ENCODE assay signal across 8 cellular contexts in the genomic region with DNA sequence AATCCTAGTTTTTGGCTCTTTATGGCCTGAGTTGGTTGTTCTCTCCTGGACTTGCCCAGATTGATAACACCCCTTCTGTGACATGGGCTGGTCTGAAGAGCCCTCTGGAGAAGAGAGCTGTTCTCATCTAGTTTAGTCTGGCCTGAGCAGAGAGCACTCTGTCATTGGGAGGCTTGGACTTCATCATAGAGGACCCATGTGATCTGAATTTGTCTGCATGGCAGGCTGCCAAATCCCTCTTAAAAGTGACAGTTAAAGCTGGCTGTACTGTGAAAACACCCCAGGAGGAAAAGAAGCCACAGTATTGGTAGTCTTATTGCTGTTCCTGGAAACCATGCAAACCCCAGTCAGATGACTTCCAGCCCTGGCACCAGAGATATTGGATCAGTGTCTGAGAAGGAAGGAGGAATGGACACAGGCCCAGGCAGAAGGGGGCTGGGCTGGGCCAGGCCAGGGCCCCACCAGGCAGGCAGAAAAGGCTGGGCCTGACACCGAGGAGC.
DNase-seq lines count a peak whose midpoint lies in the region; ATAC-seq and TF ChIP-seq lines count a peak whose summit lies in the region.

No MANE protein-coding gene starts in this region.

- peaks cover 3% of the 10 kb centered on the region for H3K27me3 Mint-ChIP-seq in T-helper 2 cell treated with Interferon-gamma antibody and Interleukin-4, amounts not matched to agents 5 μg/mL and 100 μg/mL, for 36 hours (ENCODE audit: low read depth)

- TF ChIP-seq CTCF in LNCaP clone FGC (IDR thresholded peaks at IDR 0.05; ENCODE audit: control insufficient read depth, extremely low read depth, insufficient read depth) (no peak), retinal pigment epithelial cell (conservative IDR thresholded peaks at IDR 0.05; ENCODE audit: low read depth, low read length) (no peak)

- peaks cover 42% of the 10 kb centered on the region for H3K4me1 Mint-ChIP-seq in T-helper 2 cell treated with Interferon-gamma antibody and Interleukin-4, amounts not matched to agents 5 μg/mL and 100 μg/mL, for 36 hours (ENCODE audit: low read depth)

- H3K27ac Mint-ChIP-seq in T-helper 2 cell treated with Interferon-gamma antibody and Interleukin-4, amounts not matched to agents 5 μg/mL and 100 μg/mL, for 36 hours = peak overlapping the region; percentile 39

- ATAC-seq in HG03095 (IDR thresholded peaks at IDR 0.05; ENCODE audit: unreplicated experiment) (no peak), HG02763 (IDR thresholded peaks at IDR 0.05; ENCODE audit: unreplicated experiment) (no peak)

- no peaks in the 10 kb centered on the region for H3K9me3 Mint-ChIP-seq in T-helper 2 cell treated with Interferon-gamma antibody and Interleukin-4, amounts not matched to agents 5 μg/mL and 100 μg/mL, for 36 hours

- H3K36me3 Mint-ChIP-seq in T-helper 2 cell treated with Interferon-gamma antibody and Interleukin-4, amounts not matched to agents 5 μg/mL and 100 μg/mL, for 36 hours (ENCODE audit: low read depth) = no peaks in the 10 kb centered on the region

- H3K4me3 Mint-ChIP-seq in T-helper 2 cell treated with Interferon-gamma antibody and Interleukin-4, amounts not matched to agents 5 μg/mL and 100 μg/mL, for 36 hours = no peak overlapping the region

- H3K4me3 ChIP-seq in LNCaP clone FGC (ENCODE audit: low read depth, low read length) (no peak overlapping the region), retinal pigment epithelial cell (ENCODE audit: low read length) (no peak overlapping the region)

- DNase-seq in AG20443 (ENCODE audit: low spot score) = peak; percentile 65
- DNase-seq in LNCaP clone FGC (ENCODE audit: low read depth) = peak; percentile 73
- DNase-seq in T-helper 2 cell treated with Interferon-gamma antibody and Interleukin-4, amounts not matched to agents 5 μg/mL and 100 μg/mL, for 36 hours (ENCODE audit: low spot score) = no peak
- peak; percentile 95 for DNase-seq in globus pallidus (ENCODE audit: low spot score)
- DNase-seq in retinal pigment epithelial cell (ENCODE audit: low read depth) = peak; percentile 92
- DNase-seq in activated naive CD4-positive, alpha-beta T cell treated with Interleukin-2 at 50 U/mL for 16 hours = no peak

Comparison
In these comparisons a context has a peak if more than half of its experiments do, and no peak if none do; other contexts are left out.
1. DNase-seq: peak in AG20443 (single experiment), LNCaP clone FGC (single experiment), globus pallidus (single experiment) and retinal pigment epithelial cell (single experiment); none in T-helper 2 cell treated with Interferon-gamma antibody and Interleukin-4, amounts not matched to agents 5 μg/mL and 100 μg/mL, for 36 hours (single experiment) and activated naive CD4-positive, alpha-beta T cell treated with Interleukin-2 at 50 U/mL for 16 hours (single experiment).